Comparison of ENCODE assay signal across 23 cellular contexts in genomic region chr7:81604808-81605174, GRCh38.
"Had no signal": no experiment of that assay in that cellular context is flagged by ENCODE, and none has a peak within 500 bp of the region (broad histone marks: within the 10 kb centered on the region; RNA-seq: fewer than 3 reads in every experiment).

No MANE protein-coding gene starts in this region.

- H3K4me1 ChIP-seq: gastrocnemius medialis, prostate gland, stomach had no signal

- H3K27me3 ChIP-seq: gastrocnemius medialis, spleen, stomach had no signal

- ATAC-seq: activated naive CD8-positive, alpha-beta T cell treated with anti-CD3 and anti-CD28 coated beads, Interleukin-2, amount 50 U/mL, for 24 hours; gastrocnemius medialis; left ventricle myocardium superior; sciatic nerve had no signal

- FAIRE-seq: bronchial epithelial cell, kidney had no signal

- H3K9me3 ChIP-seq: gastrocnemius medialis, prostate gland, spleen, stomach, thoracic aorta had no signal

- H3K27ac Mint-ChIP-seq: activated naive CD4-positive, alpha-beta T cell treated with anti-CD3 and anti-CD28 coated beads for 36 hours; activated naive CD8-positive, alpha-beta T cell treated with anti-CD3 and anti-CD28 coated beads, Interleukin-2, amount 50 U/mL, for 24 hours; activated T-helper 2 cell treated with anti-CD3 and anti-CD28 coated beads, Interferon-gamma antibody, Interleukin-2, Interleukin-4, amounts not matched to agents 10 μg/mL and 5 μg/mL and 100 μg/mL, durations not matched to agents 14 hours and 24 hours and 36 hours; dendritic cell treated with granulocyte-macrophage colony-stimulating factor and Interleukin-4, amounts not matched to agents 40 ng/mL and 50 ng/mL, for 4 days; memory B cell; nephron had no signal

- H3K27ac ChIP-seq: gastrocnemius medialis, prostate gland, stomach, thoracic aorta, WERI-Rb-1 had no signal

- H3K27me3 Mint-ChIP-seq: activated naive CD8-positive, alpha-beta T cell treated with anti-CD3 and anti-CD28 coated beads, Interleukin-2, amount 50 U/mL, for 24 hours; dendritic cell treated with granulocyte-macrophage colony-stimulating factor and Interleukin-4, amounts not matched to agents 40 ng/mL and 50 ng/mL, for 4 days; memory B cell had no signal

- H3K4me3 ChIP-seq: gastrocnemius medialis, prostate gland, spleen, stomach, thoracic aorta had no signal

- DNase-seq: activated CD4-positive, alpha-beta T cell treated with anti-CD3 and anti-CD28 coated beads, Interleukin-2, amount 50 U/mL, for 48 hours; activated naive CD4-positive, alpha-beta T cell treated with anti-CD3 and anti-CD28 coated beads for 36 hours; activated naive CD8-positive, alpha-beta T cell treated with anti-CD3 and anti-CD28 coated beads, Interleukin-2, amount 50 U/mL, for 24 hours; activated T-cell treated with anti-CD3 and anti-CD28 coated beads, Interleukin-2, amount 50 U/mL, for 1 hour; aorta; effector memory CD4-positive, alpha-beta T cell; gastrocnemius medialis; hippocampal formation; kidney; left ventricle myocardium superior; spleen; stimulated activated CD4-positive, alpha-beta T cell treated with anti-CD3 and anti-CD28 coated beads, Interleukin-1b, Interleukin-23, amount 100 ng/mL, for 48 hours; stomach; T-helper 1 cell; WERI-Rb-1 had no signal

- H3K36me3 ChIP-seq: gastrocnemius medialis, prostate gland, spleen, stomach, thoracic aorta, WERI-Rb-1 had no signal

- H3K4me1 Mint-ChIP-seq: activated naive CD8-positive, alpha-beta T cell treated with anti-CD3 and anti-CD28 coated beads, Interleukin-2, amount 50 U/mL, for 24 hours; memory B cell had no signal

- H3K9me3 Mint-ChIP-seq: activated naive CD4-positive, alpha-beta T cell treated with anti-CD3 and anti-CD28 coated beads for 36 hours; dendritic cell treated with granulocyte-macrophage colony-stimulating factor and Interleukin-4, amounts not matched to agents 40 ng/mL and 50 ng/mL, for 4 days; nephron had no signal

- H3K36me3 Mint-ChIP-seq: memory B cell had no signal

- H3K4me3 Mint-ChIP-seq: activated naive CD4-positive, alpha-beta T cell treated with anti-CD3 and anti-CD28 coated beads for 36 hours; activated naive CD8-positive, alpha-beta T cell treated with anti-CD3 and anti-CD28 coated beads, Interleukin-2, amount 50 U/mL, for 24 hours; dendritic cell treated with granulocyte-macrophage colony-stimulating factor and Interleukin-4, amounts not matched to agents 40 ng/mL and 50 ng/mL, for 4 days; memory B cell; nephron had no signal
